In the genomic region with DNA sequence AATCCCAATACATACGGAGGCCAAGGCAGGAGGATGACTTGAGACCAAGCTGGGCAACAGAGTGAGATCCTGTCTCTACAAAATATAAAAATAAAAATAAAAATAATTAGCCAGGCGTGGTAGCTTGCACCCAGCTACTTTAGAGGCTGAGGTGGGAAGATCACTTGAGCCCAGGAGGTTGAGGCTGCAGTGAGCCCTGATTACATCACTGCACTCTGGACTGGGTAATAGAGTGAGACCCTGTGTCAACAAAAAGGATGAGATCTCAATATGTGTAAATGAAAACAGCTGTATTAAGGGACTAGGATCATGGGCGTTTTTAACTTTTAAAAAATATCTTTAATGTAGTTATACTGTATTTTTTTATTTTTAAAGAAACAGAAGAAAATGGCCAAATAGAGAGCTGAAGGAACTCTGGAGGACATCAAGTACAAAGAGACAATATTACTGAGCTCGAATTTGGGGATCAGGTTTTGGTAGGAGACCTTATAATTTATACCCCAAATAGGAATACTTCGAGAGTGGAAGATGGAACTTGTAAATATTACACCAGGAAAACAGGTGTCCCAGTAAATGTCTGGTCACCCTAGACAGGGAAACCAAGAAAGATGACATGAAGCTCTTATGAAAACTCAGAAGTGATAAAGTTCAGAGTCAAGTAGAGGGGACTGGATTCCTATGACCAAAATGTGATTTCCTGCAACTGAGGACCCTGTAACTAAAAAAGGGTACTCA, we compare ENCODE assay signal across 17 cellular contexts. TPM values are rescaled to one million over a fixed set of nuclear protein-coding genes. Genes with fewer than 3 reads are reported as not detected.
DNase-seq lines count a peak whose midpoint lies in the region; ATAC-seq and TF ChIP-seq lines count a peak whose summit lies in the region.
"Had no signal": no experiment of that assay in that cellular context is flagged by ENCODE, and none has a peak within 500 bp of the region (broad histone marks: within the 10 kb centered on the region; RNA-seq: fewer than 3 reads in every experiment).

No MANE protein-coding gene starts in this region.

- H3K4me1 ChIP-seq in Panc1 (ENCODE audit: control insufficient read depth, insufficient read depth, low read length) (peaks cover 11% of the 10 kb centered on the region), suprapubic skin (peaks cover 15% of the 10 kb centered on the region)

- H3K36me3 Mint-ChIP-seq in activated CD4-positive, alpha-beta T cell treated with anti-CD3 and anti-CD28 coated beads for 36 hours (ENCODE audit: low read depth) = peaks cover 79% of the 10 kb centered on the region

- TF ChIP-seq POLR2A in suprapubic skin (IDR thresholded peaks at IDR 0.05) = no peak

- no peak for TF ChIP-seq EP300 in suprapubic skin (IDR thresholded peaks at IDR 0.05)

- POLR2A ChIA-PET in activated CD4-positive, alpha-beta T cell treated with anti-CD3 and anti-CD28 coated beads for 36 hours (lab: Charles Lee) = interaction anchor here (0.5 to 0.6 kb wide), 2 partner anchors 9 to 10 kb away, joined by 3 read pairs; no protein-coding TSS in a partner anchor
- POLR2A ChIA-PET in Panc1 (lab: Charles Lee) = no interaction called here

- H3K27me3 ChIP-seq in Panc1 (ENCODE audit: control insufficient read depth, insufficient read depth, low read length) (no peaks in the 10 kb centered on the region), suprapubic skin (no peaks in the 10 kb centered on the region)

- no peak for ATAC-seq in activated CD4-positive, alpha-beta T cell treated with anti-CD3 and anti-CD28 coated beads for 36 hours
- peak; percentile 49 for ATAC-seq in Panc1

- peak overlapping the region; percentile 81 for H3K27ac Mint-ChIP-seq in activated CD4-positive, alpha-beta T cell treated with anti-CD3 and anti-CD28 coated beads for 36 hours

- BruUV-seq in Panc1 (replicated peaks; lab: Mats Ljungman, UMichigan) = no TSS peak

- CTCF ChIA-PET in activated CD4-positive, alpha-beta T cell treated with anti-CD3 and anti-CD28 coated beads for 36 hours (lab: Charles Lee) = interaction anchor here (0.5 to 2.4 kb wide), 11 partner anchors 9 to 451 kb away, joined by 3 to 11 read pairs (median 5); no protein-coding TSS in a partner anchor
- CTCF ChIA-PET in Panc1 (lab: Charles Lee) = interaction anchor here (1.0 kb wide), 1 partner anchor 46 kb away, joined by 15 read pairs; no protein-coding TSS in a partner anchor

- intact Hi-C loops in activated CD4-positive, alpha-beta T cell treated with anti-CD3 and anti-CD28 coated beads for 36 hours (cut with DNase I, micrococcal nuclease) = no loop called here
- intact Hi-C loops in Panc1 (cut with micrococcal nuclease; ENCODE audit: unreplicated experiment) (no loop called here), head of caudate nucleus (cut with DNase I) (no loop called here)

- H3K4me1 Mint-ChIP-seq in activated CD4-positive, alpha-beta T cell treated with anti-CD3 and anti-CD28 coated beads for 36 hours = peaks cover 80% of the 10 kb centered on the region

- no peaks in the 10 kb centered on the region for H3K9me3 Mint-ChIP-seq in activated CD4-positive, alpha-beta T cell treated with anti-CD3 and anti-CD28 coated beads for 36 hours (ENCODE audit: low read depth)

- WGBS in suprapubic skin = 74% methylated on average over 5 of the region's 5 CpGs

- H3K27me3 Mint-ChIP-seq in activated CD4-positive, alpha-beta T cell treated with anti-CD3 and anti-CD28 coated beads for 36 hours = no peaks in the 10 kb centered on the region

- no peaks in the 10 kb centered on the region for H3K36me3 ChIP-seq in Panc1 (ENCODE audit: control insufficient read depth, insufficient read depth, low read length)
- H3K36me3 ChIP-seq in suprapubic skin = no peaks in the 10 kb centered on the region

- no peak for DNase-seq in activated CD4-positive, alpha-beta T cell treated with anti-CD3 and anti-CD28 coated beads for 36 hours
- DNase-seq in activated CD4-positive, alpha-beta T cell treated with anti-CD3 and anti-CD28 coated beads, Interleukin-2, amount 50 U/mL, for 48 hours = no peak
- DNase-seq in Panc1 (ENCODE audit: low read depth, low spot score) (no peak), fibroblast of mammary gland (ENCODE audit: low read depth) (peak; percentile 28), suprapubic skin (ENCODE audit: low spot score in 2 of 2) (no peak), head of caudate nucleus (no peak), NCI-H1417 (lab: John Stamatoyannopoulos, UW) (no peak)
- no peak for DNase-seq in stimulated activated CD4-positive, alpha-beta T cell treated with anti-CD3 and anti-CD28 coated beads, Interleukin-4, amount 100 ng/mL, for 4 hours
- DNase-seq: activated CD4-positive, CD25-positive, alpha-beta regulatory T cell treated with anti-CD3 and anti-CD28 coated beads, Interleukin-2, amount 50 U/mL, for 72 hours; activated T-cell treated with anti-CD3 and anti-CD28 coated beads, Interleukin-2, amount 50 U/mL, for 48 hours; NK-92 treated with Interleukin-12 subunit alpha and Interleukin-12 subunit beta, amount 100 ng/mL, for 24 hours; SK-N-SH had no signal

- H3K9me3 ChIP-seq in Panc1 (ENCODE audit: control insufficient read depth, insufficient read depth, low read depth, low read length) = no peaks in the 10 kb centered on the region
- no peaks in the 10 kb centered on the region for H3K9me3 ChIP-seq in suprapubic skin
- H3K9me3 ChIP-seq: SK-N-SH had no signal

- H3K4me3 Mint-ChIP-seq in activated CD4-positive, alpha-beta T cell treated with anti-CD3 and anti-CD28 coated beads for 36 hours = no peak overlapping the region

- H3K4me3 ChIP-seq in Panc1 (ENCODE audit: low read depth in 2 of 2, low read length in 2 of 2) (no peak overlapping the region), fibroblast of mammary gland (ENCODE audit: control insufficient read depth, low read depth, low read length) (no peak overlapping the region), suprapubic skin (no peak overlapping the region)

- in situ Hi-C loops in Panc1 (cut with HindIII; ENCODE audit: low pct_unique_long_range_greater_than_20kb, low sequenced_read_pairs) = no loop called here

- peak overlapping the region; percentile 29 for H3K27ac ChIP-seq in Panc1 (ENCODE audit: low read length)
- H3K27ac ChIP-seq in suprapubic skin = peak overlapping the region; percentile 87
- H3K27ac ChIP-seq: HL-60 had no signal

- TF ChIP-seq CTCF in Panc1 (IDR thresholded peaks at IDR 0.05) (no peak), fibroblast of mammary gland (conservative IDR thresholded peaks at IDR 0.05; ENCODE audit: control insufficient read depth, insufficient read depth, low read depth, low read length) (no peak), suprapubic skin (IDR thresholded peaks at IDR 0.05) (no peak)

RNA-seq across cellular contexts. Expression of gene BATF, which starts 13.1 kb away (rescaled TPM):
- total RNA-seq in activated CD4-positive, alpha-beta T cell treated with anti-CD3 and anti-CD28 coated beads for 36 hours = 100 to 1,000 TPM; 165 to 187 TPM
- total RNA-seq in Panc1 (2021; ENCODE audit: unreplicated experiment) (not detected), suprapubic skin (1 to 10 TPM in 3 of 4 donors, not detected in 1; 1.1 to 4.2 (median 1.1) TPM)
- not detected for polyA plus RNA-seq in Panc1 (2012; ENCODE audit: insufficient read length)
- total RNA-seq: glomerular endothelial cell, LHCN-M2, myocyte had no signal
- polyA plus RNA-seq: AG04450, SK-N-SH had no signal

RNA-seq across cellular contexts. Expression of gene FLVCR2, which starts 43.1 kb away (rescaled TPM):
- total RNA-seq in activated CD4-positive, alpha-beta T cell treated with anti-CD3 and anti-CD28 coated beads for 36 hours = 1 to 10 TPM; 2.2 to 3.2 TPM
- total RNA-seq in Panc1 (2021; ENCODE audit: unreplicated experiment) (9.7 TPM), suprapubic skin (10 to 100 TPM in 3 of 4 donors, 1 to 10 TPM in 1; 9.0 to 23.4 (median 17.4) TPM)
- polyA plus RNA-seq in Panc1 (2012; ENCODE audit: insufficient read length) = 12.7 TPM

Comparison
In these comparisons a context has a peak if more than half of its experiments do, and no peak if none do; other contexts are left out.
1. RNA of gene BATF, which starts 13.1 kb away (total RNA-seq): 165 to 187 TPM in activated CD4-positive, alpha-beta T cell treated with anti-CD3 and anti-CD28 coated beads for 36 hours; 1.1 to 4.2 TPM in suprapubic skin and not detected in Panc1 (single experiment); every median in the first group is over 10 times any median in the second.